1 cellular context compared by ENCODE assay signal in genomic region chr4:185532327-185532726, GRCh38.
TF ChIP-seq lines count a peak whose summit lies in the region.

No MANE protein-coding gene starts in this region.

TF ChIP-seq in H1, 55 proteins besides CTCF, POLR2A, EP300 and RAD21 (continued from another document):
- TF ChIP-seq KDM4A (IDR thresholded peaks at IDR 0.05; ENCODE audit: low read depth, low read length, severe bottlenecking) (no peak), BCL11A (IDR thresholded peaks at IDR 0.05; ENCODE audit: low read depth in 2 of 2, low read length in 2 of 2) (no peak), NANOG (IDR thresholded peaks at IDR 0.05; ENCODE audit: insufficient read depth, low read depth, low read length, poor library complexity, severe bottlenecking) (no peak), TBP (IDR thresholded peaks at IDR 0.05; ENCODE audit: low read depth, low read length) (no peak), TAF1 (IDR thresholded peaks at IDR 0.05; ENCODE audit: low read depth, low read length) (no peak), SP4 (IDR thresholded peaks at IDR 0.05; ENCODE audit: low read length) (no peak), EZH2 (IDR thresholded peaks at IDR 0.05; ENCODE audit: low read depth, low read length, severe bottlenecking) (no peak), CEBPB (IDR thresholded peaks at IDR 0.05; ENCODE audit: low read depth, low read length) (no peak), PHF8 (conservative IDR thresholded peaks at IDR 0.05; ENCODE audit: low read depth, low read length) (no peak)
